Comparison of ENCODE assay signal across 11 cellular contexts in genomic region chr5:167414611-167415010, GRCh38.
"Had no signal": no experiment of that assay in that cellular context is flagged by ENCODE, and none has a peak within 500 bp of the region (broad histone marks: within the 10 kb centered on the region; RNA-seq: fewer than 3 reads in every experiment).

No MANE protein-coding gene starts in this region.

- H3K4me3 ChIP-seq: GM23248, GM23338, HAP-1 had no signal

- DNase-seq: GM23248, GOT3, H7, H9, HCEC 1CT, HFFc6 had no signal

- H3K9me3 ChIP-seq: HAP-1 had no signal

- H3K4me3 Mint-ChIP-seq: GM23338, H9, HFFc6 had no signal

- FAIRE-seq: H1, H54 had no signal

- H2AFZ ChIP-seq: GM23248, GM23338 had no signal

- H3K27ac Mint-ChIP-seq: GM23338, H9, HFFc6 had no signal

- H3K27ac ChIP-seq: GM23248 had no signal

- H3K9me3 Mint-ChIP-seq: GM23338, H9, HFFc6 had no signal

- H3K4me2 ChIP-seq: GM23338 had no signal

- H3K9ac ChIP-seq: GM23248 had no signal

- H3K36me3 ChIP-seq: HAP-1 had no signal

- ATAC-seq: GM23338, HCT116 had no signal

- H3K4me1 ChIP-seq: HAP-1 had no signal
